21 cellular contexts compared by ENCODE assay signal in the genomic region with DNA sequence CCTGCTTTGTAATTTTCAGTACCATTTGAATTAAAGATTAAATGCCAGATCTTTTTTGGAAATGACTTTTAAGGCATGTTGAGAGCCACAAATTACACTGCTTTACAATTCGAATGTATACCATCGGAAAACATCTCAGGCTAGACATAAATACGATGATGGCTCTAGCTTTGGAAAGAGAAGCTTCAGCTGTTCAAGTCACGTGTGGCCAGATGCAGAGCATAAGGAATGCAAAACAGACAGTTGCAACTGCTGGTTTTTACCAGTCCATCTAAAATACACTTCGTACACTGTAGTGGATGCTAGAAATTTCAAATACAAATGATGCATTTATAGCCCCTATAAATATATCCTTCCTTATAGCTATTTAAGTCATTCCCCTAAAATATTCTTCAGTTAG. TPM values are rescaled to one million over a fixed set of nuclear protein-coding genes. Genes with fewer than 3 reads are reported as not detected.
DNase-seq lines count a peak whose midpoint lies in the region; ATAC-seq and TF ChIP-seq lines count a peak whose summit lies in the region.
"Had no signal": no experiment of that assay in that cellular context is flagged by ENCODE, and none has a peak within 500 bp of the region (broad histone marks: within the 10 kb centered on the region; RNA-seq: fewer than 3 reads in every experiment).

No MANE protein-coding gene starts in this region.

- WGBS in tibial nerve, 2 donors, result 55% methylated on average over 5 of the region's 5 CpGs

- no peak for TF ChIP-seq POLR2A in tibial nerve (IDR thresholded peaks at IDR 0.05)

- no peaks in the 10 kb centered on the region for H3K9me3 ChIP-seq in tibial nerve
- H3K9me3 ChIP-seq: A549, ascending aorta, thoracic aorta had no signal

- no peaks in the 10 kb centered on the region for H3K27me3 ChIP-seq in tibial nerve
- H3K27me3 ChIP-seq: ascending aorta had no signal

- H3K27ac ChIP-seq in tibial nerve, result peak overlapping the region in 3 of 4 donors; percentile 3 to 98 (median 14)
- H3K27ac ChIP-seq: A549, ascending aorta, thoracic aorta had no signal

- no peak for ATAC-seq in GM18502 (IDR thresholded peaks at IDR 0.05; ENCODE audit: poor library complexity, unreplicated experiment)
- ATAC-seq: A549; effector memory CD8-positive, alpha-beta T cell; natural killer cell treated with Interleukin-12 subunit alpha and Interleukin-12 subunit beta and Interleukin-15 and Interleukin-18, amount 100 ng/mL, for 72 hours; Panc1; stimulated activated effector memory CD8-positive, alpha-beta T cell treated with anti-CD3 and anti-CD28 coated beads, Interleukin-12 subunit alpha, Interleukin-12 subunit beta, amount 100 ng/mL, for 72 hours had no signal

- peaks cover 0 to 55% (median 22%) of the 10 kb centered on the region in 4 donors for H3K4me1 ChIP-seq in tibial nerve
- H3K4me1 ChIP-seq: ascending aorta had no signal

- TF ChIP-seq CTCF in fibroblast of pulmonary artery (IDR thresholded peaks at IDR 0.05; ENCODE audit: low read length, missing control alignments), result no peak
- no peak for TF ChIP-seq CTCF in tibial nerve (IDR thresholded peaks at IDR 0.05)

- TF ChIP-seq EP300 in tibial nerve (IDR thresholded peaks at IDR 0.05), result no peak

- DNase-seq in NCI-H524 (lab: John Stamatoyannopoulos, UW) (peak; percentile 44 to 51), NCI-H524 treated with DMSO at 0.1 percent for 48 hours (lab: John Stamatoyannopoulos, UW) (no peak), NCI-H69 (lab: John Stamatoyannopoulos, UW) (peak; percentile 16), fibroblast of pulmonary artery (ENCODE audit: low read depth) (peak; percentile 43), tibial nerve (ENCODE audit: low spot score in 2 of 2) (no peak), NCI-H1930 (lab: John Stamatoyannopoulos, UW) (no peak), 8988T (no peak)
- DNase-seq: activated CD4-positive, alpha-beta T cell treated with anti-CD3 and anti-CD28 coated beads, Interleukin-2, amount 10 ng/mL, durations not matched to agents 7 days and 5 days; activated CD8-positive, alpha-beta memory T cell treated with anti-CD3 and anti-CD28 coated beads, Interleukin-2, amount 50 U/mL, for 4 hours; C1 segment of cervical spinal cord; effector memory CD8-positive, alpha-beta T cell; hypothalamus; NCI-H2029 treated with DMSO at 0.1 percent for 48 hours; NCI-H510A treated with DMSO at 0.1 percent for 48 hours had no signal

- no peak overlapping the region for H3K4me3 ChIP-seq in fibroblast of pulmonary artery (replicated peaks; ENCODE audit: low read depth, low read length)
- H3K4me3 ChIP-seq in tibial nerve, result no peak overlapping the region
- H3K4me3 ChIP-seq: A549, ascending aorta, thoracic aorta had no signal

- no peaks in the 10 kb centered on the region for H3K36me3 ChIP-seq in tibial nerve
- H3K36me3 ChIP-seq: ascending aorta, thoracic aorta had no signal

RNA-seq across cellular contexts. Expression of a gene that starts 8.0 kb away (rescaled TPM):
- total RNA-seq in tibial nerve, result 10 to 100 TPM; 31.4 to 63.0 (median 45.5) TPM

Comparison
In these comparisons a context has a peak if more than half of its experiments do, and no peak if none do; other contexts are left out.
1. DNase-seq: peak in NCI-H524 (2 of 2), NCI-H69 (single experiment) and fibroblast of pulmonary artery (single experiment); none in NCI-H524 treated with DMSO at 0.1 percent for 48 hours (single experiment), tibial nerve (0 of 2), NCI-H1930 (0 of 2) and 8988T (single experiment).